Comparison of ENCODE assay signal across 8 cellular contexts in genomic region chr19:18097217-18097992, GRCh38. TPM values are rescaled to one million over a fixed set of nuclear protein-coding genes. Genes with fewer than 3 reads are reported as not detected.
DNase-seq lines count a peak whose midpoint lies in the region; ATAC-seq and TF ChIP-seq lines count a peak whose summit lies in the region.

MAST3 (plus strand) TSS chr19:18097778; CDS start chr19:18097793, 15 bp downstream.

- peaks cover 37 to 60% (median 51%) of the 10 kb centered on the region in 10 experiments for H3K4me1 ChIP-seq in BLaER1 treated with 17β-estradiol and CSF1 and Interleukin-3, amounts not matched to agents 10 nM and 100 nM
- peaks cover 20% of the 10 kb centered on the region for H3K4me1 ChIP-seq in suprapubic skin

- TF ChIP-seq EP300 in suprapubic skin (IDR thresholded peaks at IDR 0.05): no peak

- 45% methylated on average over 23 of the region's 54 CpGs for WGBS in suprapubic skin

- no peaks in the 10 kb centered on the region for H3K27me3 ChIP-seq in BLaER1 treated with 17β-estradiol and CSF1 and Interleukin-3, amounts not matched to agents 10 nM and 100 nM
- peaks cover 26% of the 10 kb centered on the region for H3K27me3 ChIP-seq in suprapubic skin

- DNase-seq in HUDEP-2 (lab: John Stamatoyannopoulos, UW; ENCODE audit: unreplicated experiment in 76 of 76): peak in 74 of 76 experiments; percentile 41 to 97 (median 90)
- no peak for DNase-seq in SK-N-MC (ENCODE audit: low read depth, low spot score)
- peak; percentile 36 to 91 (median 76) for DNase-seq in activated naive CD4-positive, alpha-beta T cell (lab: John Stamatoyannopoulos, UW)
- peak; percentile 96 for DNase-seq in germinal center (ENCODE audit: low spot score)
- DNase-seq in occipital lobe (lab: John Stamatoyannopoulos, UW): peak; percentile 77
- peak in 1 of 2 donors; percentile 79 for DNase-seq in suprapubic skin (ENCODE audit: low spot score in 2 of 2)

- peak within 1 kb of the TSS; percentile 71 to 85 (median 79) for H3K9ac ChIP-seq in BLaER1 treated with 17β-estradiol and CSF1 and Interleukin-3, amounts not matched to agents 10 nM and 100 nM
- peak within 1 kb of the TSS; percentile 77 for H3K9ac ChIP-seq in SK-N-MC (ENCODE audit: insufficient read length)

- peak within 1 kb of the TSS; percentile 19 to 83 (median 75); a peak in 20 of 22 replicates for H3K27ac ChIP-seq in BLaER1 treated with 17β-estradiol and CSF1 and Interleukin-3, amounts not matched to agents 10 nM and 100 nM
- no peak within 1 kb of the TSS for H3K27ac ChIP-seq in SK-N-MC
- no peak within 1 kb of the TSS for H3K27ac ChIP-seq in suprapubic skin

- peak within 1 kb of the TSS; percentile 76 to 99 (median 94) for H3K4me2 ChIP-seq in BLaER1 treated with 17β-estradiol and CSF1 and Interleukin-3, amounts not matched to agents 10 nM and 100 nM

- TF ChIP-seq CTCF in suprapubic skin (IDR thresholded peaks at IDR 0.05): no peak

- TF ChIP-seq POLR2A in suprapubic skin (IDR thresholded peaks at IDR 0.05): no peak

- ATAC-seq in GM19351 (IDR thresholded peaks at IDR 0.05; ENCODE audit: unreplicated experiment): peak; percentile 65

- no peaks in the 10 kb centered on the region for H4K20me1 ChIP-seq in BLaER1 treated with 17β-estradiol and CSF1 and Interleukin-3, amounts not matched to agents 10 nM and 100 nM

- peaks cover 0 to 4% (median 0%) of the 10 kb centered on the region in 11 experiments; a peak in 2 of 22 replicates for H3K36me3 ChIP-seq in BLaER1 treated with 17β-estradiol and CSF1 and Interleukin-3, amounts not matched to agents 10 nM and 100 nM
- H3K36me3 ChIP-seq in SK-N-MC (ENCODE audit: insufficient read depth, low read length) (no peaks in the 10 kb centered on the region), suprapubic skin (no peaks in the 10 kb centered on the region)

- peak within 1 kb of the TSS; percentile 66 to 83 (median 74) for H3K4me3 ChIP-seq in BLaER1 treated with 17β-estradiol and CSF1 and Interleukin-3, amounts not matched to agents 10 nM and 100 nM
- H3K4me3 ChIP-seq in SK-N-MC (peak within 1 kb of the TSS; percentile 86), suprapubic skin (peak within 1 kb of the TSS; percentile 47)

- no peaks in the 10 kb centered on the region for H3K9me3 ChIP-seq in BLaER1 treated with 17β-estradiol and CSF1 and Interleukin-3, amounts not matched to agents 10 nM and 100 nM (replicated peaks in 1 of 11)
- H3K9me3 ChIP-seq in SK-N-MC (ENCODE audit: low read depth, low read length) (no peaks in the 10 kb centered on the region), suprapubic skin (no peaks in the 10 kb centered on the region)

RNA-seq across cellular contexts. Expression of gene MAST3, which starts in this region (rescaled TPM):
- total RNA-seq in occipital lobe (5.0 TPM), suprapubic skin (10 to 100 TPM; 13.4 to 29.7 (median 20.0) TPM)

Comparison
In these comparisons a context has a peak if more than half of its experiments do, and no peak if none do; other contexts are left out.
1. H3K27ac ChIP-seq: peak in BLaER1 treated with 17β-estradiol and CSF1 and Interleukin-3, amounts not matched to agents 10 nM and 100 nM (11 of 11); none in SK-N-MC (single experiment) and suprapubic skin (single experiment).
2. Peak in every context shown above with its lines, with median percentiles within 50 percentile points of each other: H3K4me3 ChIP-seq.